In genomic region chr22:31943206-31943975, GRCh38 we compare ENCODE assay signal across 8 cellular contexts. TPM values are rescaled to one million over a fixed set of nuclear protein-coding genes. Genes with fewer than 3 reads are reported as not detected.
DNase-seq lines count a peak whose midpoint lies in the region; ATAC-seq, FAIRE-seq and TF ChIP-seq lines count a peak whose summit lies in the region.

No MANE protein-coding gene starts in this region.

- no peak for TF ChIP-seq POLR2A in transverse colon (IDR thresholded peaks at IDR 0.05)

- H3K4me1 ChIP-seq in astrocyte (ENCODE audit: insufficient read depth, low read length) (peaks cover 18% of the 10 kb centered on the region), lower lobe of right lung (peaks cover 37% of the 10 kb centered on the region), transverse colon (peaks cover 8 to 32% (median 21%) of the 10 kb centered on the region in 4 donors)

- no peak for ATAC-seq in lower lobe of right lung

- H3K36me3 ChIP-seq in astrocyte (ENCODE audit: insufficient read depth, low read length): no peaks in the 10 kb centered on the region
- H3K36me3 ChIP-seq in lower lobe of right lung: peaks cover 7% of the 10 kb centered on the region
- peaks cover 0 to 5% (median 0%) of the 10 kb centered on the region in 4 donors for H3K36me3 ChIP-seq in transverse colon

- peak overlapping the region; percentile 56 for H3K4me3 ChIP-seq in astrocyte (ENCODE audit: insufficient read depth, low read depth, low read length)
- H3K4me3 ChIP-seq in lower lobe of right lung: peak overlapping the region; percentile 92
- H3K4me3 ChIP-seq in transverse colon: peak overlapping the region; percentile 47 to 93 (median 78)

- H3K9me3 Mint-ChIP-seq in activated CD4-positive, alpha-beta T cell treated with anti-CD3 and anti-CD28 coated beads, Interleukin-2, amount 10 ng/mL, durations not matched to agents 24 days and 14 days: no peaks in the 10 kb centered on the region
- no peaks in the 10 kb centered on the region for H3K9me3 Mint-ChIP-seq in astrocyte (ENCODE audit: unreplicated experiment)

- peak overlapping the region; percentile 92 for H2AFZ ChIP-seq in astrocyte (ENCODE audit: low read depth, low read length)

- no peak for DNase-seq in activated CD4-positive, alpha-beta T cell treated with anti-CD3 and anti-CD28 coated beads, Interleukin-2, amount 10 ng/mL, durations not matched to agents 24 days and 14 days
- DNase-seq in activated CD4-positive, alpha-beta T cell treated with anti-CD3 and anti-CD28 coated beads for 4 hours: no peak
- DNase-seq in astrocyte (ENCODE audit: low read depth) (no peak), lower lobe of right lung (no peak), transverse colon (no peak), NCI-H526 (lab: John Stamatoyannopoulos, UW) (no peak), glomerular visceral epithelial cell (ENCODE audit: extremely low spot score) (no peak), KG1 (lab: John Stamatoyannopoulos, UW) (no peak)

- in situ Hi-C loops in transverse colon (cut with MboI; ENCODE audit: low pct_ligation_motif_present in 1 of 4, low pct_unique_long_range_greater_than_20kb in 1 of 4, low sequenced_read_pairs in 3 of 4): loop anchor here in 1 of 4 donors (25.0 kb wide), 1 partner anchor 281 kb away; the partner anchor contains the start of gene PISD

- H3K36me3 Mint-ChIP-seq in activated CD4-positive, alpha-beta T cell treated with anti-CD3 and anti-CD28 coated beads, Interleukin-2, amount 10 ng/mL, durations not matched to agents 24 days and 14 days (ENCODE audit: low read depth): peaks cover 11% of the 10 kb centered on the region
- H3K36me3 Mint-ChIP-seq in astrocyte (ENCODE audit: low read depth, unreplicated experiment): no peaks in the 10 kb centered on the region

- no peak for FAIRE-seq in astrocyte (lab: Jason Lieb, UNC)

- intact Hi-C loops in activated CD4-positive, alpha-beta T cell treated with anti-CD3 and anti-CD28 coated beads, Interleukin-2, amount 10 ng/mL, durations not matched to agents 24 days and 14 days (cut with micrococcal nuclease): no loop called here
- intact Hi-C loops in lower lobe of right lung (cut with DNase I) (loop anchor here (10.0 kb wide), 1 partner anchor 69 kb away; no protein-coding TSS in a partner anchor), transverse colon (cut with DNase I; ENCODE audit: low total_unique reads) (no loop called here)

- peaks cover 21% of the 10 kb centered on the region for H3K4me1 Mint-ChIP-seq in activated CD4-positive, alpha-beta T cell treated with anti-CD3 and anti-CD28 coated beads, Interleukin-2, amount 10 ng/mL, durations not matched to agents 24 days and 14 days
- peaks cover 10% of the 10 kb centered on the region for H3K4me1 Mint-ChIP-seq in astrocyte (ENCODE audit: low read depth, unreplicated experiment)

- H3K27ac ChIP-seq in astrocyte (ENCODE audit: low read depth, low read length) (peak overlapping the region; percentile 79), lower lobe of right lung (peak overlapping the region; percentile 96), transverse colon (peak overlapping the region; percentile 98 to 100 (median 100))

- H4K20me1 ChIP-seq in astrocyte (ENCODE audit: insufficient read depth, low read length): peaks cover 31% of the 10 kb centered on the region

- 40 to 42% methylated on average over 2 to 15 of the region's 15 CpGs for WGBS in transverse colon (ENCODE audit: low coverage in 1 of 2), 2 donors

- peak overlapping the region; percentile 88 for H3K27ac Mint-ChIP-seq in activated CD4-positive, alpha-beta T cell treated with anti-CD3 and anti-CD28 coated beads, Interleukin-2, amount 10 ng/mL, durations not matched to agents 24 days and 14 days
- peak overlapping the region; percentile 18 for H3K27ac Mint-ChIP-seq in astrocyte (ENCODE audit: unreplicated experiment)

- no peak for TF ChIP-seq EP300 in transverse colon (IDR thresholded peaks at IDR 0.05; ENCODE audit: low read depth)

- no peak for TF ChIP-seq CTCF in astrocyte (IDR thresholded peaks at IDR 0.05; ENCODE audit: insufficient read depth, low read depth, low read length)
- no peak for TF ChIP-seq CTCF in lower lobe of right lung (IDR thresholded peaks at IDR 0.05)
- no peak for TF ChIP-seq CTCF in transverse colon (IDR thresholded peaks at IDR 0.05)

- H3K27me3 Mint-ChIP-seq in activated CD4-positive, alpha-beta T cell treated with anti-CD3 and anti-CD28 coated beads, Interleukin-2, amount 10 ng/mL, durations not matched to agents 24 days and 14 days: no peaks in the 10 kb centered on the region
- peaks cover 3% of the 10 kb centered on the region for H3K27me3 Mint-ChIP-seq in astrocyte (ENCODE audit: low read depth, unreplicated experiment)

- peaks cover 40% of the 10 kb centered on the region for H3K79me2 ChIP-seq in astrocyte (ENCODE audit: insufficient read depth, low read length)

- peak overlapping the region; percentile 24 for H3K4me3 Mint-ChIP-seq in activated CD4-positive, alpha-beta T cell treated with anti-CD3 and anti-CD28 coated beads, Interleukin-2, amount 10 ng/mL, durations not matched to agents 24 days and 14 days
- H3K4me3 Mint-ChIP-seq in astrocyte (ENCODE audit: unreplicated experiment): peak overlapping the region; percentile 79

- H3K27me3 ChIP-seq in astrocyte (ENCODE audit: insufficient read depth, low read length) (no peaks in the 10 kb centered on the region), lower lobe of right lung (ENCODE audit: low read depth) (no peaks in the 10 kb centered on the region), transverse colon (no peaks in the 10 kb centered on the region)

- H3K9ac ChIP-seq in astrocyte (ENCODE audit: low read length): peak overlapping the region; percentile 75

- peak overlapping the region; percentile 85 for H3K4me2 ChIP-seq in astrocyte (ENCODE audit: low read length)

- H3K9me3 ChIP-seq in astrocyte (ENCODE audit: insufficient read depth, low read depth, low read length): no peaks in the 10 kb centered on the region
- H3K9me3 ChIP-seq in lower lobe of right lung: no peaks in the 10 kb centered on the region
- no peaks in the 10 kb centered on the region for H3K9me3 ChIP-seq in transverse colon

RNA-seq across cellular contexts. Expression of gene YWHAH, which starts 0.9 kb away (rescaled TPM):
- total RNA-seq in activated CD4-positive, alpha-beta T cell treated with anti-CD3 and anti-CD28 coated beads, Interleukin-2, amount 10 ng/mL, durations not matched to agents 24 days and 14 days: 138 and 141 TPM in 2 replicates
- total RNA-seq in astrocyte (153 and 160 TPM in 2 replicates), lower lobe of right lung (171 TPM), transverse colon (100 to 1,000 TPM in 2 of 4 donors, 10 to 100 TPM in 2; 83.7 to 155 (median 109) TPM)
